ENCODE assay signal across 19 cellular contexts in the genomic region with DNA sequence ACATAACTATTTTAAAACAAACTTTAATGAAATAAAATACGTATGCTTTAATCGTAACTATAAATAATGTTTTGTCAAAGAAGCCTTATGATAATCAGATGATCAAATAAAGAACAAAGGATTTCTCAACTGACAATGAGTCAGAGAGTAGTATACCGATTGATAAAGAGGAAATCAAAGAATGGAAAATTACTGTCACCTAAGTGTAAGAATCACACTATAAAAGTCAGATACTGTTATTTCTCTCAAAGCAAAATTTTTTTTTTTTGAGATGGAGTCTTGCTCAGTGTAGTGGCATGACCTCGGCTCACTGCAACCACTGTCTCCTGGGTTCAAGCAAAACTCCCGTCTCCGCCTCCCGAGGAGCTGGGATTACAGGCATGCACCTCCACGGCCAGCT. TPM values are rescaled to one million over a fixed set of nuclear protein-coding genes. Genes with fewer than 3 reads are reported as not detected.
DNase-seq lines count a peak whose midpoint lies in the region; ATAC-seq and TF ChIP-seq lines count a peak whose summit lies in the region.
"Had no signal": no experiment of that assay in that cellular context is flagged by ENCODE, and none has a peak within 500 bp of the region (broad histone marks: within the 10 kb centered on the region; RNA-seq: fewer than 3 reads in every experiment).

No MANE protein-coding gene starts in this region.

- H4K20me1 ChIP-seq in SK-N-SH (ENCODE audit: insufficient read depth): no peaks in the 10 kb centered on the region

- intact Hi-C loops in activated CD4-positive, alpha-beta T cell treated with anti-CD3 and anti-CD28 coated beads, Interleukin-2, amount 10 ng/mL, durations not matched to agents 24 days and 14 days (cut with micrococcal nuclease): no loop called here
- intact Hi-C loops in activated T-helper 2 cell treated with anti-CD3 and anti-CD28 coated beads, Interferon-gamma antibody, Interleukin-2, Interleukin-4, amounts not matched to agents 10 μg/mL and 5 μg/mL and 100 μg/mL, durations not matched to agents 14 hours and 24 hours and 36 hours (cut with micrococcal nuclease): loop anchor here (2.0 kb wide), 1 partner anchor 19 kb away; the partner anchor contains the start of gene DNAJC2

- peaks cover 4% of the 10 kb centered on the region for H3K4me1 Mint-ChIP-seq in activated CD4-positive, alpha-beta T cell treated with anti-CD3 and anti-CD28 coated beads, Interleukin-2, amount 10 ng/mL, durations not matched to agents 24 days and 14 days
- H3K4me1 Mint-ChIP-seq in activated T-helper 2 cell treated with anti-CD3 and anti-CD28 coated beads, Interferon-gamma antibody, Interleukin-2, Interleukin-4, amounts not matched to agents 10 μg/mL and 5 μg/mL and 100 μg/mL, durations not matched to agents 14 hours and 24 hours and 36 hours (ENCODE audit: low read depth): peaks cover 17% of the 10 kb centered on the region

- H3K9me2 ChIP-seq in SK-N-SH: no peaks in the 10 kb centered on the region

- no peak overlapping the region for H2AFZ ChIP-seq in SK-N-SH (ENCODE audit: low read depth)

- H3K27ac ChIP-seq in SK-N-SH (ENCODE audit: low read depth in 2 of 2, low read length in 1 of 2): no peak overlapping the region
- H3K27ac ChIP-seq: A549; BLaER1 treated with 17β-estradiol and CSF1 and Interleukin-3, amounts not matched to agents 10 nM and 100 nM had no signal

- no peak for TF ChIP-seq CTCF in SK-N-SH (IDR thresholded peaks at IDR 0.05)

- no peaks in the 10 kb centered on the region for H3K27me3 Mint-ChIP-seq in activated CD4-positive, alpha-beta T cell treated with anti-CD3 and anti-CD28 coated beads, Interleukin-2, amount 10 ng/mL, durations not matched to agents 24 days and 14 days
- H3K27me3 Mint-ChIP-seq in activated T-helper 2 cell treated with anti-CD3 and anti-CD28 coated beads, Interferon-gamma antibody, Interleukin-2, Interleukin-4, amounts not matched to agents 10 μg/mL and 5 μg/mL and 100 μg/mL, durations not matched to agents 14 hours and 24 hours and 36 hours (ENCODE audit: low read depth): no peaks in the 10 kb centered on the region

- H3K27me3 ChIP-seq in SK-N-SH (ENCODE audit: insufficient read depth): no peaks in the 10 kb centered on the region
- H3K27me3 ChIP-seq: BLaER1 treated with 17β-estradiol and CSF1 and Interleukin-3, amounts not matched to agents 10 nM and 100 nM had no signal

- peaks cover 64 to 80% of the 10 kb centered on the region in 2 experiments for H3K36me3 ChIP-seq in SK-N-SH (replicated peaks in 1 of 2; ENCODE audit: control insufficient read depth in 1 of 2, insufficient read depth in 2 of 2, low read length in 1 of 2)

- peaks cover 15% of the 10 kb centered on the region; the same call in 1 of the 2 replicates for H3K79me2 ChIP-seq in SK-N-SH (ENCODE audit: insufficient read depth)

- no peak for TF ChIP-seq RAD21 in SK-N-SH (IDR thresholded peaks at IDR 0.05; ENCODE audit: low read length)

- no peak overlapping the region for H3K9ac ChIP-seq in SK-N-SH
- H3K9ac ChIP-seq: BLaER1 treated with 17β-estradiol and CSF1 and Interleukin-3, amounts not matched to agents 10 nM and 100 nM had no signal

- H3K4me2 ChIP-seq in SK-N-SH: no peak overlapping the region
- H3K4me2 ChIP-seq: A549; BLaER1 treated with 17β-estradiol and CSF1 and Interleukin-3, amounts not matched to agents 10 nM and 100 nM had no signal

- TF ChIP-seq EP300 in SK-N-SH (IDR thresholded peaks at IDR 0.05; ENCODE audit: borderline replicate concordance in 1 of 2, low read depth in 1 of 2, low read length in 1 of 2): no peak

- POLR2A ChIA-PET in SK-N-SH (lab: Yijun Ruan, JAX): no interaction called here

- 96% methylated on average over 8 of the region's 8 CpGs for WGBS in SK-N-SH (ENCODE audit: low lambda C conversion rate)

- H3K4me3 Mint-ChIP-seq in activated CD4-positive, alpha-beta T cell treated with anti-CD3 and anti-CD28 coated beads, Interleukin-2, amount 10 ng/mL, durations not matched to agents 24 days and 14 days: no peak overlapping the region
- H3K4me3 Mint-ChIP-seq in activated T-helper 2 cell treated with anti-CD3 and anti-CD28 coated beads, Interferon-gamma antibody, Interleukin-2, Interleukin-4, amounts not matched to agents 10 μg/mL and 5 μg/mL and 100 μg/mL, durations not matched to agents 14 hours and 24 hours and 36 hours (ENCODE audit: low read depth): no peak overlapping the region

- DNase-seq in activated CD4-positive, alpha-beta T cell treated with anti-CD3 and anti-CD28 coated beads, Interleukin-2, amount 10 ng/mL, durations not matched to agents 24 days and 14 days: no peak
- no peak for DNase-seq in activated CD4-positive, alpha-beta T cell treated with anti-CD3 and anti-CD28 coated beads, Interleukin-2, amount 50 U/mL, for 48 hours
- DNase-seq in activated naive CD4-positive, alpha-beta T cell treated with anti-CD3 and anti-CD28 coated beads, Interleukin-2, amount 50 U/mL, for 72 hours (ENCODE audit: low spot score in 2 of 2): no peak
- DNase-seq in activated naive CD4-positive, alpha-beta T cell treated with anti-CD3 and anti-CD28 coated beads, Interleukin-2, amount 50 U/mL, for 16 hours: no peak
- DNase-seq in activated T-helper 2 cell treated with anti-CD3 and anti-CD28 coated beads, Interferon-gamma antibody, Interleukin-2, Interleukin-4, amounts not matched to agents 10 μg/mL and 5 μg/mL and 100 μg/mL, durations not matched to agents 14 hours and 24 hours and 36 hours (ENCODE audit: low spot score): no peak
- no peak for DNase-seq in stimulated activated naive CD8-positive, alpha-beta T cell treated with anti-CD3 and anti-CD28 coated beads, Interleukin-15, Interleukin-2, amounts not matched to agents 100 U/mL and 50 U/mL, for 24 hours
- no peak for DNase-seq in SK-N-SH
- DNase-seq in NK-92 treated with Interleukin-12 subunit alpha and Interleukin-12 subunit beta, amount 100 ng/mL, for 24 hours (lab: John Stamatoyannopoulos, UW): no peak
- DNase-seq: DMS 273 treated with DMSO at 0.1 percent for 48 hours, GF-D8, GOT3, NCI-H1092, NCI-H2081 treated with DMSO at 0.1 percent for 48 hours, NCI-H510A, NCI-H774, PC-3 had no signal

- CTCF ChIA-PET in SK-N-SH (lab: Yijun Ruan, JAX): interaction anchor here (1.3 to 1.7 kb wide), 2 partner anchors 15 to 81 kb away, joined by 3 to 4 read pairs; no protein-coding TSS in a partner anchor

- peaks cover 45% of the 10 kb centered on the region for H3F3A ChIP-seq in SK-N-SH (replicated peaks; ENCODE audit: insufficient read depth)

- no peaks in the 10 kb centered on the region for H3K9me3 ChIP-seq in SK-N-SH
- H3K9me3 ChIP-seq: A549; BLaER1 treated with 17β-estradiol and CSF1 and Interleukin-3, amounts not matched to agents 10 nM and 100 nM had no signal

- H3K4me1 ChIP-seq in SK-N-SH (ENCODE audit: control insufficient read depth in 1 of 2, insufficient read depth in 2 of 2, low read depth in 1 of 2, low read length in 1 of 2): no peaks in the 10 kb centered on the region
- H3K4me1 ChIP-seq: A549; BLaER1 treated with 17β-estradiol and CSF1 and Interleukin-3, amounts not matched to agents 10 nM and 100 nM had no signal

- H3K27ac Mint-ChIP-seq in activated CD4-positive, alpha-beta T cell treated with anti-CD3 and anti-CD28 coated beads, Interleukin-2, amount 10 ng/mL, durations not matched to agents 24 days and 14 days: peak overlapping the region; percentile 76
- H3K27ac Mint-ChIP-seq in activated naive CD4-positive, alpha-beta T cell treated with anti-CD3 and anti-CD28 coated beads, Interleukin-2, amount 50 U/mL, for 72 hours: peak overlapping the region; percentile 88 to 94
- peak overlapping the region; percentile 65 for H3K27ac Mint-ChIP-seq in activated T-helper 2 cell treated with anti-CD3 and anti-CD28 coated beads, Interferon-gamma antibody, Interleukin-2, Interleukin-4, amounts not matched to agents 10 μg/mL and 5 μg/mL and 100 μg/mL, durations not matched to agents 14 hours and 24 hours and 36 hours

- peaks cover 43% of the 10 kb centered on the region for H3K36me3 Mint-ChIP-seq in activated CD4-positive, alpha-beta T cell treated with anti-CD3 and anti-CD28 coated beads, Interleukin-2, amount 10 ng/mL, durations not matched to agents 24 days and 14 days (ENCODE audit: low read depth)
- H3K36me3 Mint-ChIP-seq in activated naive CD4-positive, alpha-beta T cell treated with anti-CD3 and anti-CD28 coated beads, Interleukin-2, amount 50 U/mL, for 72 hours: peaks cover 4 to 8% of the 10 kb centered on the region in 2 donors
- H3K36me3 Mint-ChIP-seq in activated T-helper 2 cell treated with anti-CD3 and anti-CD28 coated beads, Interferon-gamma antibody, Interleukin-2, Interleukin-4, amounts not matched to agents 10 μg/mL and 5 μg/mL and 100 μg/mL, durations not matched to agents 14 hours and 24 hours and 36 hours (ENCODE audit: low read depth): peaks cover 56% of the 10 kb centered on the region

- ATAC-seq in activated naive CD4-positive, alpha-beta T cell treated with anti-CD3 and anti-CD28 coated beads, Interleukin-2, amount 50 U/mL, for 72 hours: peak; percentile 90
- peak; percentile 98 for ATAC-seq in stimulated activated naive CD8-positive, alpha-beta T cell treated with anti-CD3 and anti-CD28 coated beads, Interleukin-15, Interleukin-2, amounts not matched to agents 100 U/mL and 50 U/mL, for 24 hours
- ATAC-seq: A549, K562, PC-3 had no signal

- no peak overlapping the region for H3K4me3 ChIP-seq in SK-N-SH (ENCODE audit: low read depth in 2 of 2, low read length in 1 of 2)
- H3K4me3 ChIP-seq: A549; BLaER1 treated with 17β-estradiol and CSF1 and Interleukin-3, amounts not matched to agents 10 nM and 100 nM; K562 had no signal

- no peaks in the 10 kb centered on the region for H3K9me3 Mint-ChIP-seq in activated CD4-positive, alpha-beta T cell treated with anti-CD3 and anti-CD28 coated beads, Interleukin-2, amount 10 ng/mL, durations not matched to agents 24 days and 14 days
- no peaks in the 10 kb centered on the region for H3K9me3 Mint-ChIP-seq in activated naive CD4-positive, alpha-beta T cell treated with anti-CD3 and anti-CD28 coated beads, Interleukin-2, amount 50 U/mL, for 72 hours
- H3K9me3 Mint-ChIP-seq in activated T-helper 2 cell treated with anti-CD3 and anti-CD28 coated beads, Interferon-gamma antibody, Interleukin-2, Interleukin-4, amounts not matched to agents 10 μg/mL and 5 μg/mL and 100 μg/mL, durations not matched to agents 14 hours and 24 hours and 36 hours: no peaks in the 10 kb centered on the region

RNA-seq across cellular contexts. Expression of gene DNAJC2, which starts 18.8 kb away (rescaled TPM):
- 67.1 and 68.7 TPM in 2 replicates for total RNA-seq in activated CD4-positive, alpha-beta T cell treated with anti-CD3 and anti-CD28 coated beads, Interleukin-2, amount 10 ng/mL, durations not matched to agents 24 days and 14 days
- 10 to 100 TPM; 37.6 to 39.4 TPM for total RNA-seq in activated naive CD4-positive, alpha-beta T cell treated with anti-CD3 and anti-CD28 coated beads, Interleukin-2, amount 50 U/mL, for 72 hours
- total RNA-seq in activated T-helper 2 cell treated with anti-CD3 and anti-CD28 coated beads, Interferon-gamma antibody, Interleukin-2, Interleukin-4, amounts not matched to agents 10 μg/mL and 5 μg/mL and 100 μg/mL, durations not matched to agents 14 hours and 24 hours and 36 hours: 49.2 and 51.8 TPM in 2 replicates
- 18.9 and 21.5 TPM in 2 replicates for polyA plus RNA-seq in SK-N-SH (2012; rRNA removed)
- 17.3 and 26.5 TPM in 2 replicates for polyA plus RNA-seq in SK-N-SH (2012; cell fraction: cytosol; rRNA removed)
- 54.8 and 79.1 TPM in 2 replicates for polyA plus RNA-seq in SK-N-SH (2012; cell fraction: nucleus; rRNA removed)

RNA-seq across cellular contexts. Expression of gene PSMC2, which starts 21.7 kb away (rescaled TPM):
- 227 and 229 TPM in 2 replicates for total RNA-seq in activated CD4-positive, alpha-beta T cell treated with anti-CD3 and anti-CD28 coated beads, Interleukin-2, amount 10 ng/mL, durations not matched to agents 24 days and 14 days
- 100 to 1,000 TPM; 121 to 138 TPM for total RNA-seq in activated naive CD4-positive, alpha-beta T cell treated with anti-CD3 and anti-CD28 coated beads, Interleukin-2, amount 50 U/mL, for 72 hours
- total RNA-seq in activated T-helper 2 cell treated with anti-CD3 and anti-CD28 coated beads, Interferon-gamma antibody, Interleukin-2, Interleukin-4, amounts not matched to agents 10 μg/mL and 5 μg/mL and 100 μg/mL, durations not matched to agents 14 hours and 24 hours and 36 hours: 208 and 218 TPM in 2 replicates
- polyA plus RNA-seq in SK-N-SH (2012; rRNA removed): 231 and 283 TPM in 2 replicates
- 277 and 372 TPM in 2 replicates for polyA plus RNA-seq in SK-N-SH (2012; cell fraction: cytosol; rRNA removed)
- polyA plus RNA-seq in SK-N-SH (2012; cell fraction: nucleus; rRNA removed): 123 and 270 TPM in 2 replicates

RNA-seq across cellular contexts. Expression of gene PMPCB, which starts 28.5 kb away (rescaled TPM):
- 73.1 and 75.9 TPM in 2 replicates for total RNA-seq in activated CD4-positive, alpha-beta T cell treated with anti-CD3 and anti-CD28 coated beads, Interleukin-2, amount 10 ng/mL, durations not matched to agents 24 days and 14 days
- 10 to 100 TPM; 94.8 to 95.5 TPM for total RNA-seq in activated naive CD4-positive, alpha-beta T cell treated with anti-CD3 and anti-CD28 coated beads, Interleukin-2, amount 50 U/mL, for 72 hours
- 69.2 and 71.5 TPM in 2 replicates for total RNA-seq in activated T-helper 2 cell treated with anti-CD3 and anti-CD28 coated beads, Interferon-gamma antibody, Interleukin-2, Interleukin-4, amounts not matched to agents 10 μg/mL and 5 μg/mL and 100 μg/mL, durations not matched to agents 14 hours and 24 hours and 36 hours
- 116 and 142 TPM in 2 replicates for polyA plus RNA-seq in SK-N-SH (2012; rRNA removed)
- 146 and 156 TPM in 2 replicates for polyA plus RNA-seq in SK-N-SH (2012; cell fraction: cytosol; rRNA removed)
- 122 and 252 TPM in 2 replicates for polyA plus RNA-seq in SK-N-SH (2012; cell fraction: nucleus; rRNA removed)
